Comparison of ENCODE assay signal across 1 cellular context in the genomic region with DNA sequence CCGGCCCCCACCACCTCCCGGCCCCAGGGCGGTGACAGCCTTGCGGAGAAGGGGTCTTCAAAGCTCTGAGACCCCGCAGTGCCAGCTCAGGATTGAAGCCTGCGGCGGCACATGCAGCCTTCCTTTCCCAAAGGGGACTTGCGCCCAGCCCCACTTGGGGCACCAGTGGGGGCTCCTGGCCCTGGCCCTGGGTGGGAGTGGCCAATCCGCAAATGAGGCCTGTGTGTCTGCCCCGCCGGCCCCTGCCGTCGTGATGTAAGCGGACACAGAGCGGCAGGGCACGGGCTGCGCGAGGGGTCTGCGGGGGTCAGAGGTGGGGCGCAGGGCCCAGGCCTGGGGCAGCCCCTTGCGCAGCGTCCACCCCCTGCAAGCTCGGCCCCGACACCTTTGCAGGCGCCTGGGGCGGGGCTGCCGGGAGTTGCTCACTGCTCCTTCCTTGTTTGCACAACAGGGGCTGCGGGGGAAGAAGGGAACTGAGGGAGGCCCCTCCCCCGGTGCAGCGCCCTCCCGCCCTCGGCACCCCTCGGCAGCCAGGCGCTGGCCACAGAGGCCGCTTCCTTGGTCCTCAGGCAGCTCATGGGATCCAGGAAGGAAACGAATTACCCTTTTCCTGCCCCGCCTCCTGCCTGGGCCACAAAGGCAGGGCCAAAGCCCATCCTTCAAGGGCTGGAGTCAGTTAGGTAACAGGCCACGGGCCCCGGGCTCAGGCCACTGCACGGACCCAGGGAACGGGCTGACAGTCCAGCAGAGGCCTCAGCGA.
TF ChIP-seq lines count a peak whose summit lies in the region.

No MANE protein-coding gene starts in this region.

TF ChIP-seq in H1, 55 proteins besides CTCF, POLR2A, EP300 and RAD21:
- no peak for TF ChIP-seq BRCA1 (IDR thresholded peaks at IDR 0.05; ENCODE audit: low read depth, low read length)
- no peak for TF ChIP-seq CBX5 (IDR thresholded peaks at IDR 0.05; ENCODE audit: low read depth, low read length)
- TF ChIP-seq, protein P1, sequence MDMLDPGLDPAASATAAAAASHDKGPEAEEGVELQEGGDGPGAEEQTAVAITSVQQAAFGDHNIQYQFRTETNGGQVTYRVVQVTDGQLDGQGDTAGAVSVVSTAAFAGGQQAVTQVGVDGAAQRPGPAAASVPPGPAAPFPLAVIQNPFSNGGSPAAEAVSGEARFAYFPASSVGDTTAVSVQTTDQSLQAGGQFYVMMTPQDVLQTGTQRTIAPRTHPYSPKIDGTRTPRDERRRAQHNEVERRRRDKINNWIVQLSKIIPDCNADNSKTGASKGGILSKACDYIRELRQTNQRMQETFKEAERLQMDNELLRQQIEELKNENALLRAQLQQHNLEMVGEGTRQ (IDR thresholded peaks at IDR 0.05; ENCODE audit: low read length): no peak
- peak; percentile 41 for TF ChIP-seq KDM4A (IDR thresholded peaks at IDR 0.05; ENCODE audit: low read depth, low read length, severe bottlenecking)
- no peak for TF ChIP-seq KDM5A (IDR thresholded peaks at IDR 0.05; ENCODE audit: low read length)
- TF ChIP-seq NRF1 (IDR thresholded peaks at IDR 0.05; ENCODE audit: low read depth, low read length): no peak
- peak; percentile 38; the same call in 1 of the 2 replicates for TF ChIP-seq SUZ12 (IDR thresholded peaks at IDR 0.05; ENCODE audit: low read length)
